ENCODE assay signal across 1 cellular context in the genomic region with DNA sequence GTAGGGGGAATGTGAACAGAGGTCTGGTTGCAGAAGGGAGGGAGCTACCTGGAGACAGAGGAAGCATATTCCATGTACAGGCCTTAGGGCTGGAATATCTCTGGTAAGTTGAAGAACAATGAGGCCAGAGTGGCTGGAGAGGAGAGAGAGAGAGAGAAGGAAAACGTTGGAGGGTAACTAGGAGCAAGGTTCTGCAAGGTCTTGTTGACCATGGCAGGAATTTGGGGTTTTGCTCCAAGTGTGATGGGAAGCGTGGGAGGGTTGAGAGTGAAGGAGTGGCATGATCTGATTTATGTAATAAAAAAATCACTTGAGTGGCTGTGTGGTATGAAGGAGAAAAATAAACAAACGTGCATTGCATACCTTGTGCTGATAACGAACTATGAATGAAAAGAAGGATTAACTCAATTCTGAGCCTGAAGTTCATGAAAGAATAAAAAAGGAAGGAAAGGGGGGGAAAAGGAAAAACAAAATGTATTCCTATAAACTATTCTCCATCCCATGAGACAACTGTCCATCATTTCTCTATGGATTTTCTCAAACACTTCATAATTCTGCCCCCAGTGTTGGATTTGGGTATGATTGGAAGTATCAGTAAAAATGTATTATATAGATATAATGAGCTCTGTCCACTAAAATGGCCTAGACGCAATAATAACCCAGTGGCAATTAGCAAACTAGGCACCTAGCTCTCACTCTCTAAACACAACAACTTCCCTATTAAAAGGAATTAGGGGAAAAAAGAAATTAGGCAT.
TF ChIP-seq lines count a peak whose summit lies in the region.

No MANE protein-coding gene starts in this region.

TF ChIP-seq in K562, 482 proteins besides CTCF, POLR2A, EP300 and RAD21:
- TF ChIP-seq ZKSCAN8 (CRISPR knock-in tag; IDR thresholded peaks at IDR 0.05) (no peak), ETV6 (IDR thresholded peaks at IDR 0.05; ENCODE audit: borderline replicate concordance in 1 of 2, low read depth in 2 of 2, low read length in 1 of 2) (no peak), ETV6 (CRISPR knock-in tag; IDR thresholded peaks at IDR 0.05; ENCODE audit: borderline replicate concordance) (no peak), RCOR1 (IDR thresholded peaks at IDR 0.05; ENCODE audit: borderline replicate concordance in 1 of 2, low read depth in 2 of 2, low read length in 2 of 2) (no peak), ARID3A (IDR thresholded peaks at IDR 0.05; ENCODE audit: borderline replicate concordance, low read depth, low read length) (no peak), ELF2 (CRISPR knock-in tag; IDR thresholded peaks at IDR 0.05) (no peak), STAG1 (CRISPR knock-in tag; IDR thresholded peaks at IDR 0.05; ENCODE audit: borderline replicate concordance) (no peak), PRMT5 (CRISPR knock-in tag; IDR thresholded peaks at IDR 0.05) (no peak), ELK3 (CRISPR knock-in tag; IDR thresholded peaks at IDR 0.05) (no peak), KAT2B (IDR thresholded peaks at IDR 0.05; ENCODE audit: low read depth, low read length) (no peak)
- TF ChIP-seq, protein P1, sequence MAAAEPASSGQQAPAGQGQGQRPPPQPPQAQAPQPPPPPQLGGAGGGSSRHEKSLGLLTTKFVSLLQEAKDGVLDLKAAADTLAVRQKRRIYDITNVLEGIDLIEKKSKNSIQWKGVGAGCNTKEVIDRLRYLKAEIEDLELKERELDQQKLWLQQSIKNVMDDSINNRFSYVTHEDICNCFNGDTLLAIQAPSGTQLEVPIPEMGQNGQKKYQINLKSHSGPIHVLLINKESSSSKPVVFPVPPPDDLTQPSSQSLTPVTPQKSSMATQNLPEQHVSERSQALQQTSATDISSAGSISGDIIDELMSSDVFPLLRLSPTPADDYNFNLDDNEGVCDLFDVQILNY (CRISPR knock-in tag; IDR thresholded peaks at IDR 0.05), result no peak
